Comparison of ENCODE assay signal across 1 cellular context in the genomic region with DNA sequence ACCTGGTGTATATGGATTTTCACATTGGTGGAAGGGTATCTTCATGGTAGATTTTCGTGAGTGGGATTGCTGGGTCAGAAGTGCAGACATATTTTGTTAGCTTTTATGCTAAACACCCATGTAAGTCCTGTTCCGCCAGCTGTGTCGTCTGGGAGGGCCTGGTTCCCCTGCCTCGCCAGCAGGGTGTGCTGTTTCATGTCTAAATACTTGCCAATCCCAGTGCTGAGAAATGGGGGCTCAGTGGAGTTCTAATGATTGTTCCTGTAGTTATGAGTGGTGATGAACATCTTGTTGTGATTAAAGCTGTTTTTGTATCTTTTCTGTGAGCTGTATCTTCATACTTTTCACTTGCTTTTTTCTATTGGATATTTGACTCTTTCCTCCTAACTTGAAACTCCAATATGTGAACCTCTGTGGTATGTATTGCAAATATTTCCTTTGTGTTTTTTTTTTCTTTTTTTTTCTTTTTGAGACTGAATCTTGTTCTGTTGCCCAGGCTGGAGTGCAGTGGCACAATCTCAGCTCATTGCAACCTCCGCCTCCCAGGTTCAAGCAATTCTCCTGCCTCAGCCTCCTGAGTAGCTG.
TF ChIP-seq lines count a peak whose summit lies in the region.

No MANE protein-coding gene starts in this region.

TF ChIP-seq in K562, 482 proteins besides CTCF, POLR2A, EP300 and RAD21 (continued from another document):
- TF ChIP-seq, protein P1, sequence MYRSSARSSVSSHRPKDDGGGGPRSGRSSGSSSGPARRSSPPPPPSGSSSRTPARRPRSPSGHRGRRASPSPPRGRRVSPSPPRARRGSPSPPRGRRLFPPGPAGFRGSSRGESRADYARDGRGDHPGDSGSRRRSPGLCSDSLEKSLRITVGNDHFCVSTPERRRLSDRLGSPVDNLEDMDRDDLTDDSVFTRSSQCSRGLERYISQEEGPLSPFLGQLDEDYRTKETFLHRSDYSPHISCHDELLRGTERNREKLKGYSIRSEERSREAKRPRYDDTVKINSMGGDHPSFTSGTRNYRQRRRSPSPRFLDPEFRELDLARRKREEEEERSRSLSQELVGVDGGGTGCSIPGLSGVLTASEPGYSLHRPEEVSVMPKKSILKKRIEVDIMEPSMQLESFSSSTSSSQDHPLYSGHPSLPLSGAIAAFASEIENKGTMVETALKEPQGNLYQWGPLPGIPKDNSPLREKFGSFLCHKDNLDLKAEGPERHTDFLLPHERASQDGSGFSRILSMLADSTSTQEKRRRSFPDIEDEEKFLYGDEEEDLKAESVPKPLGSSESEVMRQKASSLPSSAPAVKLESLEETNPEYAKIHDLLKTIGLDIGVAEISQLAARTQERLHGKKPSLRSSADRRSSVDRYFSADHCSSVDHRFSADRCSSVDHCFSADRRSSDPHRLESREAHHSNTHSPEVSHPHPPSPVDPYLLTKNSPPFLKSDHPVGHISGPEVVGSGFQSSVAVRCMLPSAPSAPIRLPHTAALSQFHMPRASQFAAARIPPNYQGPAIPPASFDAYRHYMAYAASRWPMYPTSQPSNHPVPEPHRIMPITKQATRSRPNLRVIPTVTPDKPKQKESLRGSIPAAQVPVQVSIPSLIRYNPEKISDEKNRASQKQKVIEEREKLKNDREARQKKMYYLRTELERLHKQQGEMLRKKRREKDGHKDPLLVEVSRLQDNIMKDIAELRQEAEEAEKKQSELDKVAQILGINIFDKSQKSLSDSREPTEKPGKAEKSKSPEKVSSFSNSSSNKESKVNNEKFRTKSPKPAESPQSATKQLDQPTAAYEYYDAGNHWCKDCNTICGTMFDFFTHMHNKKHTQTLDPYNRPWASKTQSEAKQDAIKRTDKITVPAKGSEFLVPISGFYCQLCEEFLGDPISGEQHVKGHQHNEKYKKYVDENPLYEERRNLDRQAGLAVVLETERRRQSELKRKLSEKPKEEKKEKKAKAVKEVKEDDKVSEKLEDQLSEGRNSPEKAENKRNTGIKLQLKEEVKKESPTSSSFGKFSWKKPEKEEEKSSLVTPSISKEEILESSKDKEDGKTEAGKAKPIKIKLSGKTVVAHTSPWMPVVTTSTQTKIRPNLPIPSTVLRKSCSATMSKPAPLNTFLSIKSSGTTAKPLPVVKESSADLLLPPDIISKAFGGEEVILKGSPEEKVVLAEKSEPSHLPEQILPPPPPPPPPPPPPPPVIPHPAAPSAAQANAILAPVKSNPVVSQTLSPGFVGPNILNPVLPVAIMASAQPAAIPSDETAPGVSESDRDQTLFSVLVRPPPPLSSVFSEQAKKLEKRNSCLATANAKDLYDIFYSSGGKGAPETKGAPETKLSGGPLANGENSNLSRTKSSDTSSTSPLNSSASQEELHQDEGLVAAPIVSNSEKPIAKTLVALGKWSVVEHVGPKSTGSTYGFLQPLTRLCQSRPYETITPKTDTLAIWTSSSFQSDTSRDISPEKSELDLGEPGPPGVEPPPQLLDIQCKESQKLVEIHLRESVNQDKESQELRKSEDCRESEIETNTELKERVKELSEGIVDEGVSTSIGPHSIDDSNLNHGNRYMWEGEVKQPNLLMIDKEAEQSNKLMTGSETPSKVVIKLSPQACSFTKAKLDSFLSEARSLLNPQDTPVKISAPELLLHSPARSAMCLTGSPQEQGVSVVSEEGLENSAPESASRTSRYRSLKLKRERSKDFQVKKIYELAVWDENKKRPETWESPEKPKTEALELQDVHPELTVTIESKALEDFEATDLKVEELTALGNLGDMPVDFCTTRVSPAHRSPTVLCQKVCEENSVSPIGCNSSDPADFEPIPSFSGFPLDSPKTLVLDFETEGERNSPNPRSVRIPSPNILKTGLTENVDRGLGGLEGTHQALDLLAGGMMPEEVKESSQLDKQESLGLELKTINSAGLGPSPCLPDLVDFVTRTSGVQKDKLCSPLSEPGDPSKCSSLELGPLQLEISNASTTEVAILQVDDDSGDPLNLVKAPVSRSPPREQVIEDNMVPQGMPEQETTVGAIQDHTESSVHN (IDR thresholded peaks at IDR 0.05; ENCODE audit: borderline replicate concordance in 1 of 2, low read depth in 1 of 2), result no peak
- TF ChIP-seq HNRNPUL1 (IDR thresholded peaks at IDR 0.05; ENCODE audit: low read length) (no peak), SMARCE1 (IDR thresholded peaks at IDR 0.05) (0 out of 2 replicates have a peak, but pooled peaks have one; percentile 9), ZNF766 (CRISPR knock-in tag; conservative IDR thresholded peaks at IDR 0.05) (no peak), TEAD4 (IDR thresholded peaks at IDR 0.05; ENCODE audit: low read length) (0 out of 2 replicates have a peak, but pooled peaks have one; percentile 15), TEAD4 (CRISPR knock-in tag; IDR thresholded peaks at IDR 0.05; ENCODE audit: borderline replicate concordance) (no peak), CBX3 (IDR thresholded peaks at IDR 0.05; ENCODE audit: borderline replicate concordance in 1 of 2, low read length in 2 of 2) (peak in 1 of 2 experiments; percentile 22; a peak in 1 of 3 replicates)
- TF ChIP-seq, protein P2, sequence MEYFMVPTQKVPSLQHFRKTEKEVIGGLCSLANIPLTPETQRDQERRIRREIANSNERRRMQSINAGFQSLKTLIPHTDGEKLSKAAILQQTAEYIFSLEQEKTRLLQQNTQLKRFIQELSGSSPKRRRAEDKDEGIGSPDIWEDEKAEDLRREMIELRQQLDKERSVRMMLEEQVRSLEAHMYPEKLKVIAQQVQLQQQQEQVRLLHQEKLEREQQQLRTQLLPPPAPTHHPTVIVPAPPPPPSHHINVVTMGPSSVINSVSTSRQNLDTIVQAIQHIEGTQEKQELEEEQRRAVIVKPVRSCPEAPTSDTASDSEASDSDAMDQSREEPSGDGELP (CRISPR knock-in tag; IDR thresholded peaks at IDR 0.05; ENCODE audit: borderline replicate concordance), result peak; percentile 59; the same call in 1 of the 2 replicates
